Comparison of ENCODE assay signal across 1 cellular context in the genomic region with DNA sequence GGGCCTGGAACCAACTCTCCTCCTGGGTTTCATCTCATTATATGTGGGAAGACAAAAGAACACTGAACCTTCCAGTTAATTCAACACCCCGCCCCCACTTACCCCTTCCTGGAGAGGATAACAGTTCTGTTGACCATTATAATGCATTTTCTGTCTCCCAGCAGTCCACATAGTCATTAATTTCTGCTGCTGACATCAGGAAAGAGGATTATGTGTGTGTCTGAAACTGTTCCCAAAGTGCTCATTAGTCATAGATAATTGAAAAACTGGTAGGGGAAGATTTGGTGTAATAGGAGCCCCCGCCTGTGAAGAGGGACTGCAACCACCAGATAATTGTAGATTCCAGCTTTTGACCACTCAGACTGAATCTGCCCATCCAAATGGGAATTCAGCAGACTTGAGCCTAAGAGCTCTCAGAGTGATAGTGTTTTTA.
TF ChIP-seq lines count a peak whose summit lies in the region.

No MANE protein-coding gene starts in this region.

TF ChIP-seq in SK-N-SH treated with all-trans-retinoic acid at 6 μM for 48 hours, 23 proteins besides CTCF, POLR2A, EP300 and RAD21 (continued from another document):
- TF ChIP-seq ISL1 (CRISPR knock-in tag; IDR thresholded peaks at IDR 0.05), result peak; percentile 80
